ENCODE assay signal across 8 cellular contexts in genomic region chr19:43983912-43984686, GRCh38. TPM values are rescaled to one million over a fixed set of nuclear protein-coding genes. Genes with fewer than 3 reads are reported as not detected.
DNase-seq lines count a peak whose midpoint lies in the region; ATAC-seq and TF ChIP-seq lines count a peak whose summit lies in the region.

Gene ZNF155 (plus strand): TSS chr19:43984188. CDS start chr19:43988544, 4,356 bp downstream.

- H2AFZ ChIP-seq in Karpas-422 (ENCODE audit: low read length): no peak within 1 kb of the TSS

- no peaks in the 10 kb centered on the region for H3K27me3 ChIP-seq in Karpas-422 (ENCODE audit: low read length)

- no peaks in the 10 kb centered on the region for H3K9me3 ChIP-seq in Karpas-422 (ENCODE audit: low read length)

- H3K9me3 Mint-ChIP-seq in activated CD4-positive, alpha-beta T cell treated with anti-CD3 and anti-CD28 coated beads for 36 hours (ENCODE audit: low read depth): no peaks in the 10 kb centered on the region

- POLR2A ChIA-PET in activated CD4-positive, alpha-beta T cell treated with anti-CD3 and anti-CD28 coated beads for 36 hours (lab: Charles Lee): no interaction called here

- no peaks in the 10 kb centered on the region for H3K27me3 Mint-ChIP-seq in activated CD4-positive, alpha-beta T cell treated with anti-CD3 and anti-CD28 coated beads for 36 hours

- H3K27ac ChIP-seq in coronary artery (peak within 1 kb of the TSS; percentile 67 to 87), Karpas-422 (ENCODE audit: low read length) (no peak within 1 kb of the TSS)

- intact Hi-C loops in activated CD4-positive, alpha-beta T cell treated with anti-CD3 and anti-CD28 coated beads for 36 hours (cut with DNase I, micrococcal nuclease): loop anchor here (1.0 kb wide), 9 partner anchors 18 to 181 kb away; partner anchors contain the start of genes ZNF230 (in 2 of the 2), ZNF45 (in 2 of the 2), ZNF221 (in 1 of the 2) and ZNF222 (in 1 of the 2)

- peak within 1 kb of the TSS; percentile 90 for H3K4me3 Mint-ChIP-seq in activated CD4-positive, alpha-beta T cell treated with anti-CD3 and anti-CD28 coated beads for 36 hours

- peaks cover 24% of the 10 kb centered on the region for H3K36me3 Mint-ChIP-seq in activated CD4-positive, alpha-beta T cell treated with anti-CD3 and anti-CD28 coated beads for 36 hours (ENCODE audit: low read depth)

- H4K20me1 ChIP-seq in Karpas-422 (ENCODE audit: insufficient read depth, low read depth, low read length): no peaks in the 10 kb centered on the region

- H3K27ac Mint-ChIP-seq in activated CD4-positive, alpha-beta T cell treated with anti-CD3 and anti-CD28 coated beads for 36 hours: peak within 1 kb of the TSS; percentile 92

- no peaks in the 10 kb centered on the region for H3K79me2 ChIP-seq in Karpas-422 (ENCODE audit: low read length)

- ATAC-seq in GM18520 (IDR thresholded peaks at IDR 0.05; ENCODE audit: unreplicated experiment) (peak; percentile 78), HG03108 (IDR thresholded peaks at IDR 0.05; ENCODE audit: unreplicated experiment) (peak; percentile 77)
- ATAC-seq in activated CD4-positive, alpha-beta T cell treated with anti-CD3 and anti-CD28 coated beads for 36 hours: peak; percentile 97

- no peaks in the 10 kb centered on the region for H3K9me2 ChIP-seq in Karpas-422 (replicated peaks; ENCODE audit: insufficient read depth, low read length)

- H3K4me1 Mint-ChIP-seq in activated CD4-positive, alpha-beta T cell treated with anti-CD3 and anti-CD28 coated beads for 36 hours: peaks cover 11% of the 10 kb centered on the region

- no peak within 1 kb of the TSS for H3K9ac ChIP-seq in Karpas-422 (ENCODE audit: low read length)

- H3K36me3 ChIP-seq in Karpas-422 (ENCODE audit: insufficient read depth, low read length): no peaks in the 10 kb centered on the region

- CTCF ChIA-PET in activated CD4-positive, alpha-beta T cell treated with anti-CD3 and anti-CD28 coated beads for 36 hours (lab: Charles Lee): interaction anchor here (0.5 to 1.1 kb wide), 3 partner anchors 9 to 348 kb away, joined by 3 read pairs; no protein-coding TSS in a partner anchor

- no peaks in the 10 kb centered on the region for H3K4me1 ChIP-seq in Karpas-422 (ENCODE audit: low read length)

- H3K4me2 ChIP-seq in Karpas-422 (ENCODE audit: low read depth, low read length, poor library complexity, severe bottlenecking): no peak within 1 kb of the TSS

- H3K4me3 ChIP-seq in coronary artery: peak within 1 kb of the TSS; percentile 81
- H3K4me3 ChIP-seq in Karpas-422 (ENCODE audit: low read length): no peak within 1 kb of the TSS

- no peak for TF ChIP-seq CTCF in coronary artery (IDR thresholded peaks at IDR 0.05)

- peak; percentile 91 for DNase-seq in NCI-H446 treated with DMSO at 0.1 percent for 48 hours (lab: John Stamatoyannopoulos, UW)
- DNase-seq in activated CD4-positive, alpha-beta T cell treated with anti-CD3 and anti-CD28 coated beads for 36 hours: peak; percentile 82
- peak; percentile 95 for DNase-seq in coronary artery (ENCODE audit: low spot score)
- peak; percentile 96 for DNase-seq in kidney tubule cell (ENCODE audit: low spot score)
- DNase-seq in stimulated activated CD4-positive, alpha-beta T cell treated with anti-CD3 and anti-CD28 coated beads, Interleukin-15, amount 100 ng/mL, for 24 hours: peak; percentile 79
- DNase-seq in Karpas-422: no peak

RNA-seq across cellular contexts. Expression of gene ZNF155, which starts in this region (rescaled TPM):
- total RNA-seq in activated CD4-positive, alpha-beta T cell treated with anti-CD3 and anti-CD28 coated beads for 36 hours: 1 to 10 TPM; 4.5 to 6.0 TPM
- not detected in 2 replicates for total RNA-seq in Karpas-422 (2014; rRNA removed; shearing (Covaris generic); ENCODE audit: low replicate concordance)
